In the genomic region with DNA sequence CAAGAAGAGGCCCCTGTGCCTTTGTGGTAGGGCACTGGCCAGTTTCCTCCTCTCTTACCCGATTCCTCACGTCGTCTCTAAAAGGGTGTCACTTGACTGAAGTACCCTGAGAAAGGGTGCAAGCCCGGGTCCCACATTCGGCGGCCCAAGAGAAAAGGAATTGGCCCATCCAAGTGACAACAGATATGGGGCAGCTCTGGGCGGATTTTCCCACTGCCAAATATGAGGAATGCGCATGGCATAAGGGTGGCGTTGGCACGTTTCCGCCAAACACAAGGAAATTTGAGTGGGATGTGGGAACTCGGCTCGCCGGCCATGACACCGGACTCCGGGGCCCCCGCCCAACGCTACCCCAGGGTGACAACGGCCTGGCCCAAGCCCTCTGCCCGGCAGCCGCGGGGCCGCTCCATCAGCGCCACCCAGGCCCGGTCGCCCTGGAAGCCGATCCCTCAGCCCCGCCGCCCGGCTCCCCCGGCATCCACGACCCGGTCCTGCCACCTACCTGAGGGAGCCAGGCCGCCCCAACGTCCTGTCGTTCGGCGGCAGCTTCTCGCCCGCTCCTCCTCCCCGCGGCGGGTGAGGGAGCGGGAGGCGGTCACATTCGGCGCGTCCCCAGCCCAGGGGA, we compare ENCODE assay signal across 8 cellular contexts. TPM values are rescaled to one million over a fixed set of nuclear protein-coding genes. Genes with fewer than 3 reads are reported as not detected.
DNase-seq lines count a peak whose midpoint lies in the region; ATAC-seq and TF ChIP-seq lines count a peak whose summit lies in the region.

No MANE protein-coding gene starts in this region.

- TF ChIP-seq CTCF in GM10266 (IDR thresholded peaks at IDR 0.05; ENCODE audit: control insufficient read depth, insufficient read depth, low read depth, missing control alignments) (no peak), KMS-11 (conservative IDR thresholded peaks at IDR 0.05; ENCODE audit: low read depth, low read length) (no peak)

- ATAC-seq in GM21717 (IDR thresholded peaks at IDR 0.05; ENCODE audit: unreplicated experiment) (peak; percentile 30), aorta (ENCODE audit: low FRiP score) (peak; percentile 80)

- H3K9ac ChIP-seq in KMS-11, result peak overlapping the region; percentile 96

- intact Hi-C loops in aorta (cut with DNase I), result loop anchor here (5.0 to 10.0 kb wide), 4 partner anchors 36 to 181 kb away; a partner anchor contains a TSS

- DNase-seq in GM10266 (ENCODE audit: extremely low spot score) (peak; percentile 41), germinal center (ENCODE audit: low spot score) (peak; percentile 65), nucleus accumbens (lab: John Stamatoyannopoulos, UW) (peak in 37 of 56 donors; percentile 27 to 92 (median 61)), aorta (peak; percentile 73 to 86), NCI-H524 treated with DMSO at 0.1 percent for 48 hours (lab: John Stamatoyannopoulos, UW) (no peak)
- peak; percentile 41 for DNase-seq in activated T-helper 9 cell treated with anti-CD3 and anti-CD28 coated beads, Interleukin-2, amount 50 U/mL, for 16 hours (ENCODE audit: low read depth)

- H3K4me3 ChIP-seq in KMS-11 (IDR thresholded peaks at IDR 0.05; ENCODE audit: insufficient read depth, low read depth, low read length) (peak overlapping the region; percentile 44), aorta (ENCODE audit: low read length in 2 of 2) (peak overlapping the region; percentile 57 to 74)

- H4K20me1 ChIP-seq in KMS-11 (ENCODE audit: insufficient read depth), result peaks cover 16% of the 10 kb centered on the region

- H3K36me3 ChIP-seq in KMS-11 (ENCODE audit: insufficient read depth), result no peaks in the 10 kb centered on the region
- H3K36me3 ChIP-seq in aorta (ENCODE audit: control insufficient read depth in 1 of 2, insufficient read depth in 2 of 2, low read length in 1 of 2), result no peaks in the 10 kb centered on the region

- H3K4me1 ChIP-seq in KMS-11 (ENCODE audit: low read depth, poor library complexity, severe bottlenecking) (peaks cover 34% of the 10 kb centered on the region), aorta (ENCODE audit: control insufficient read depth in 1 of 2, insufficient read depth in 2 of 2, low read length in 2 of 2) (no peaks in the 10 kb centered on the region)

- peak overlapping the region; percentile 80; the same call in 1 of the 2 replicates for H2AFZ ChIP-seq in KMS-11 (ENCODE audit: low read depth)

- WGBS in aorta, 2 donors, result 0% methylated on average over 46 to 48 of the region's 48 CpGs

- H3K27me3 ChIP-seq in KMS-11 (ENCODE audit: insufficient read depth, low read depth) (no peaks in the 10 kb centered on the region), aorta (ENCODE audit: control insufficient read depth in 1 of 2, insufficient read depth in 2 of 2, low read length in 1 of 2) (no peaks in the 10 kb centered on the region)

- H3K79me2 ChIP-seq in KMS-11 (ENCODE audit: insufficient read depth, low read depth), result peaks cover 54% of the 10 kb centered on the region

- H3K27ac ChIP-seq in KMS-11 (peak overlapping the region; percentile 91), aorta (ENCODE audit: low read depth in 1 of 2, low read length in 2 of 2) (peak overlapping the region; percentile 81 to 84)

- no peaks in the 10 kb centered on the region for H3K9me3 ChIP-seq in aorta (ENCODE audit: control insufficient read depth, low read length)

- H3K4me2 ChIP-seq in KMS-11, result peak overlapping the region; percentile 71

RNA-seq across cellular contexts. Expression of a gene that starts 0.5 kb away (rescaled TPM):
- 100 to 1,000 TPM in 1 of 2 donors, 10 to 100 TPM in 1; 96.2 to 117 TPM for total RNA-seq in aorta
- polyA plus RNA-seq in aorta, result 10 to 100 TPM; 57.0 to 83.2 TPM
